In the genomic region with DNA sequence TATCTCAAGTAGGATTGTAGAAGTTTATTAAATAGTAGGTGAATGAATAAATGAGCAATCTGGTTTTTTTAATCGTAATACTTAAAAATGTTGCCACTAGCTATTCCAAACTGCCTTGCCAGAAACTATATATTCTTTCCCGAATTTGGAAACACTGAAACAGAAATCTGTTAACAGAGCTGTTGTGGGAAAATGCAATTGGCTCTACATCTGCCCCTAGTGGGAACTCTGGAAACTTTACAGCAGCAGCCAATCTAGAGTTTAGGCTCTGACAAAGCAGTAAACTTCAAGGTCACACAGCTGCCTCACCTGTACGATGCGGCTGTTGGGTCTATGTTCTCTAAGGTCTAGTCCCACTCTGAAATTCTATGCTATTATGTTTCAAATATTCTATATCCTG, we compare ENCODE assay signal across 8 cellular contexts. TPM values are rescaled to one million over a fixed set of nuclear protein-coding genes. Genes with fewer than 3 reads are reported as not detected.
DNase-seq lines count a peak whose midpoint lies in the region; ATAC-seq and TF ChIP-seq lines count a peak whose summit lies in the region.

No MANE protein-coding gene starts in this region.

- H2AK9ac ChIP-seq in IMR-90 (replicated peaks; ENCODE audit: low read depth, low read length, poor library complexity) = no peak overlapping the region

- no peak overlapping the region for H2AFZ ChIP-seq in IMR-90 (replicated peaks; ENCODE audit: low read length, poor library complexity)

- H3K9me3 Mint-ChIP-seq in nephron progenitor cell = no peaks in the 10 kb centered on the region
- H3K9me3 Mint-ChIP-seq in activated CD4-positive, alpha-beta T cell treated with anti-CD3 and anti-CD28 coated beads, Interleukin-2, amount 10 ng/mL, durations not matched to agents 24 days and 14 days = no peaks in the 10 kb centered on the region
- peaks cover 0 to 1% (median 0%) of the 10 kb centered on the region in 6 donors for H3K9me3 Mint-ChIP-seq in immature natural killer cell

- peaks cover 3% of the 10 kb centered on the region; the same call in 1 of the 2 replicates for H3K4me1 ChIP-seq in IMR-90 (ENCODE audit: control insufficient read depth, insufficient read depth, low read length)

- H4K5ac ChIP-seq in IMR-90 (ENCODE audit: low read depth, low read length) = no peak overlapping the region

- no peak overlapping the region for H3K23ac ChIP-seq in IMR-90 (ENCODE audit: low read depth, low read length)

- no CpG with 5 or more reads among the region's 4 CpGs for WGBS in IMR-90 (ENCODE audit: extremely low coverage in 2 of 2, insufficient read length in 1 of 2), 2 experiments

- H3K27me3 Mint-ChIP-seq in nephron progenitor cell (ENCODE audit: low read depth, poor library complexity) (no peaks in the 10 kb centered on the region), immature natural killer cell (ENCODE audit: low read depth in 3 of 3) (no peaks in the 10 kb centered on the region)
- H3K27me3 Mint-ChIP-seq in activated CD4-positive, alpha-beta T cell treated with anti-CD3 and anti-CD28 coated beads, Interleukin-2, amount 10 ng/mL, durations not matched to agents 24 days and 14 days = no peaks in the 10 kb centered on the region

- no peak overlapping the region for H3K14ac ChIP-seq in IMR-90 (replicated peaks; ENCODE audit: low read depth, low read length)

- no peak overlapping the region for H4K8ac ChIP-seq in IMR-90 (ENCODE audit: low read depth in 2 of 2, low read length in 2 of 2)

- TF ChIP-seq CTCF in IMR-90 (conservative IDR thresholded peaks at IDR 0.05; ENCODE audit: low read depth, low read length) (peak; percentile 40), cardiac fibroblast (IDR thresholded peaks at IDR 0.05; ENCODE audit: low read depth, low read length) (peak; percentile 68), nephron progenitor cell (IDR thresholded peaks at IDR 0.05) (peak; percentile 46)

- H4K20me1 ChIP-seq in IMR-90 (ENCODE audit: insufficient read depth, low read length) = no peaks in the 10 kb centered on the region

- H3K27me3 ChIP-seq in IMR-90 (ENCODE audit: control insufficient read depth, insufficient read depth, low read length) = no peaks in the 10 kb centered on the region

- intact Hi-C loops in IMR-90 (cut with micrococcal nuclease) = no loop called here
- intact Hi-C loops in activated CD4-positive, alpha-beta T cell treated with anti-CD3 and anti-CD28 coated beads, Interleukin-2, amount 10 ng/mL, durations not matched to agents 24 days and 14 days (cut with micrococcal nuclease) = no loop called here

- no peak overlapping the region for H3K18ac ChIP-seq in IMR-90 (ENCODE audit: low read depth, low read length)

- no peak overlapping the region for H2BK120ac ChIP-seq in IMR-90 (ENCODE audit: low read depth, low read length)

- H3K9me3 ChIP-seq in IMR-90 (ENCODE audit: control insufficient read depth, insufficient read depth, low read length) = no peaks in the 10 kb centered on the region; the same call in 1 of the 2 replicates

- H3K27ac Mint-ChIP-seq in nephron progenitor cell (no peak overlapping the region), immature natural killer cell (peak overlapping the region in 1 of 6 donors; percentile 42)
- H3K27ac Mint-ChIP-seq in activated CD4-positive, alpha-beta T cell treated with anti-CD3 and anti-CD28 coated beads, Interleukin-2, amount 10 ng/mL, durations not matched to agents 24 days and 14 days = no peak overlapping the region

- H3K4me3 ChIP-seq in IMR-90 (ENCODE audit: insufficient read depth, low read depth, low read length) = no peak overlapping the region
- H3K4me3 ChIP-seq in cardiac fibroblast (replicated peaks in 1 of 2; ENCODE audit: low read depth in 2 of 2, low read length in 2 of 2) = no peak overlapping the region

- no peak overlapping the region for H2AK5ac ChIP-seq in IMR-90 (ENCODE audit: low read depth, low read length)

- POLR2A ChIA-PET in IMR-90 (lab: Charles Lee; ENCODE audit: unreplicated experiment) = no interaction called here

- TF ChIP-seq RAD21 in IMR-90 (IDR thresholded peaks at IDR 0.05; ENCODE audit: low read length) = no peak

- H3K36me3 Mint-ChIP-seq in nephron progenitor cell (ENCODE audit: low read depth) (no peaks in the 10 kb centered on the region), immature natural killer cell (peaks cover 7 to 29% (median 28%) of the 10 kb centered on the region in 3 donors)
- no peaks in the 10 kb centered on the region for H3K36me3 Mint-ChIP-seq in activated CD4-positive, alpha-beta T cell treated with anti-CD3 and anti-CD28 coated beads, Interleukin-2, amount 10 ng/mL, durations not matched to agents 24 days and 14 days (ENCODE audit: low read depth)

- H2BK20ac ChIP-seq in IMR-90 (ENCODE audit: low read depth, low read length) = no peak overlapping the region

- H3K27ac ChIP-seq in IMR-90 (ENCODE audit: insufficient read depth, low read length) (no peak overlapping the region), caudate nucleus (ENCODE audit: low read depth, low read length) (no peak overlapping the region)

- H3K4me2 ChIP-seq in IMR-90 (ENCODE audit: low read depth, low read length) = no peak overlapping the region

- dilution Hi-C loops in IMR-90 (cut with HindIII; ENCODE audit: low sequenced_read_pairs, unreplicated experiment) = no loop called here

- no peak overlapping the region for H3K4ac ChIP-seq in IMR-90 (ENCODE audit: low read depth, low read length)

- no peak for TF ChIP-seq POLR2A in IMR-90 (IDR thresholded peaks at IDR 0.05; ENCODE audit: low read depth, low read length)

- H2BK5ac ChIP-seq in IMR-90 (ENCODE audit: low read depth, low read length, poor library complexity, severe bottlenecking) = no peak overlapping the region

- no peaks in the 10 kb centered on the region for H3K4me1 Mint-ChIP-seq in nephron progenitor cell
- H3K4me1 Mint-ChIP-seq in activated CD4-positive, alpha-beta T cell treated with anti-CD3 and anti-CD28 coated beads, Interleukin-2, amount 10 ng/mL, durations not matched to agents 24 days and 14 days = no peaks in the 10 kb centered on the region
- H3K4me1 Mint-ChIP-seq in immature natural killer cell = peaks cover 66 to 87% of the 10 kb centered on the region in 2 donors

- CTCF ChIA-PET in IMR-90 (lab: Yijun Ruan, JAX) = interaction anchor here (0.8 to 1.4 kb wide), 10 partner anchors 9 to 37 kb away, joined by 3 to 6 read pairs (median 3); no protein-coding TSS in a partner anchor

- DNase-seq in GM03348 (ENCODE audit: low spot score) = peak; percentile 24
- DNase-seq in IMR-90 = peak; percentile 17
- peak; percentile 31 to 33 for DNase-seq in cardiac fibroblast (ENCODE audit: low read depth in 2 of 2)
- DNase-seq in nephron progenitor cell = no peak
- no peak for DNase-seq in activated CD4-positive, alpha-beta T cell treated with anti-CD3 and anti-CD28 coated beads, Interleukin-2, amount 10 ng/mL, durations not matched to agents 24 days and 14 days
- DNase-seq in caudate nucleus (lab: John Stamatoyannopoulos, UW) = no peak
- DNase-seq in immature natural killer cell = no peak

- no peak overlapping the region for H2BK15ac ChIP-seq in IMR-90 (ENCODE audit: low read depth, low read length)

- ATAC-seq in IMR-90 (ENCODE audit: low read depth) (peak; percentile 50; the same call in 1 of the 2 replicates), GM21515 (IDR thresholded peaks at IDR 0.05; ENCODE audit: unreplicated experiment) (no peak)

- BruUV-seq in IMR-90 (replicated peaks; lab: Mats Ljungman, UMichigan) = no TSS peak

- H3K4me3 Mint-ChIP-seq in nephron progenitor cell (no peak overlapping the region), immature natural killer cell (no peak overlapping the region)
- no peak overlapping the region for H3K4me3 Mint-ChIP-seq in activated CD4-positive, alpha-beta T cell treated with anti-CD3 and anti-CD28 coated beads, Interleukin-2, amount 10 ng/mL, durations not matched to agents 24 days and 14 days

- no peak overlapping the region for H3K56ac ChIP-seq in IMR-90 (ENCODE audit: extremely low read depth, insufficient read depth, low read length)

- in situ Hi-C loops in IMR-90 (cut with MboI; ENCODE audit: low sequenced_read_pairs) = no loop called here

- H3K9ac ChIP-seq in IMR-90 (ENCODE audit: low read depth, low read length) = no peak overlapping the region

- H3K79me1 ChIP-seq in IMR-90 (ENCODE audit: low read depth in 1 of 2, low read length in 2 of 2) = peaks cover 5 to 13% of the 10 kb centered on the region in 2 experiments; a peak in 2 of 4 replicates

- H3K9me1 ChIP-seq in IMR-90 (ENCODE audit: insufficient read depth, low read length) = no peaks in the 10 kb centered on the region

- no peak overlapping the region for H4K91ac ChIP-seq in IMR-90 (ENCODE audit: insufficient read depth, low read depth, low read length)

- H3K36me3 ChIP-seq in IMR-90 (ENCODE audit: control insufficient read depth, insufficient read depth, low read length) = no peaks in the 10 kb centered on the region; the same call in 1 of the 2 replicates

TF ChIP-seq in IMR-90, 13 proteins besides CTCF, POLR2A, EP300 and RAD21:
- TF ChIP-seq CHD1 (IDR thresholded peaks at IDR 0.05; ENCODE audit: low read depth, low read length) (no peak), MXI1 (IDR thresholded peaks at IDR 0.05; ENCODE audit: borderline replicate concordance, low read depth, low read length) (no peak), MAFK (IDR thresholded peaks at IDR 0.05; ENCODE audit: low read depth, low read length) (no peak), BHLHE40 (IDR thresholded peaks at IDR 0.05; ENCODE audit: low read depth, low read length) (no peak), CEBPB (IDR thresholded peaks at IDR 0.05; ENCODE audit: low read depth, low read length) (no peak)

RNA-seq across cellular contexts. Expression of a gene that starts 41.7 kb away (rescaled TPM):
- 159 and 163 TPM in 2 replicates for total RNA-seq in IMR-90 (2012; rRNA removed)
- 29.1 and 34.1 TPM in 2 replicates for polyA plus RNA-seq in IMR-90 (2012; rRNA removed)
- polyA plus RNA-seq in IMR-90 (2012; cell fraction: cytosol; rRNA removed) = 16.0 and 16.3 TPM in 2 replicates
- 41.5 and 62.7 TPM in 2 replicates for polyA plus RNA-seq in IMR-90 (2012; cell fraction: nucleus; rRNA removed; ENCODE audit: low replicate concordance)
- total RNA-seq in activated CD4-positive, alpha-beta T cell treated with anti-CD3 and anti-CD28 coated beads, Interleukin-2, amount 10 ng/mL, durations not matched to agents 24 days and 14 days = 10.0 and 14.9 TPM in 2 replicates
- 100 to 1,000 TPM in 1 of 3 donors, 10 to 100 TPM in 2; 25.9 to 117 (median 27.9) TPM for polyA plus RNA-seq in immature natural killer cell

Comparison
In these comparisons a context has a peak if more than half of its experiments do, and no peak if none do; other contexts are left out.
1. DNase-seq: peak in GM03348 (single experiment), IMR-90 (single experiment) and cardiac fibroblast (2 of 2); none in nephron progenitor cell (single experiment), activated CD4-positive, alpha-beta T cell treated with anti-CD3 and anti-CD28 coated beads, Interleukin-2, amount 10 ng/mL, durations not matched to agents 24 days and 14 days (single experiment), caudate nucleus (0 of 61) and immature natural killer cell (0 of 3).
2. RNA of a gene that starts 41.7 kb away (total RNA-seq): 159 to 163 TPM in IMR-90; 10.0 to 14.9 TPM in activated CD4-positive, alpha-beta T cell treated with anti-CD3 and anti-CD28 coated beads, Interleukin-2, amount 10 ng/mL, durations not matched to agents 24 days and 14 days; every median in the first group is over 10 times any median in the second.
3. Peak in every context shown above with its lines, with median percentiles within 50 percentile points of each other: CTCF ChIP-seq.